ENCODE assay signal across 7 cellular contexts in genomic region chr3:69775751-69776150, GRCh38.
"Had no signal": no experiment of that assay in that cellular context is flagged by ENCODE, and none has a peak within 500 bp of the region (broad histone marks: within the 10 kb centered on the region; RNA-seq: fewer than 3 reads in every experiment).

No MANE protein-coding gene starts in this region.

- ATAC-seq: HCT116, HepG2 had no signal

- DNase-seq: GM23248, GOT3, H7, HFFc6, KBM-7 had no signal
